ENCODE assay signal across 9 cellular contexts in the genomic region with DNA sequence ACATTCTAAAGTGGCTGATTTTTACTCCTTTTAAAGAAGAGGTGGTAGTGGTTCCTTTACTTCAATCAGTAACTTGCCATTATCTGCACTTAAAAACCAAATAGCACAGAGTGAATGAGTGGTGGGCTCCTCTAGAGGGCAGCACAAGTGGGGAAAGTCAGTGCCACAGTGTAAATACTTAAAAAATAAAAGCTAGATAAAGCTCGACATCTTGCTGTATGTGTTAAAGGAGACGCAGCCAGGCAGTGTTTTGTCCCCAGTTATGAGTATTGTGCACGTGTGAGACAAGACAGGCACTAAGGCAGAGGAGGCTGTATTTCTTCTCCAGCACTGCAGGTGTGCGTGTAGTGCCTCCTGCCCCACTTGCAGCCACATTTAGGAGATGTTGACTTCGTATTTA. TPM values are rescaled to one million over a fixed set of nuclear protein-coding genes. Genes with fewer than 3 reads are reported as not detected.
DNase-seq lines count a peak whose midpoint lies in the region; ATAC-seq and TF ChIP-seq lines count a peak whose summit lies in the region.
"Had no signal": no experiment of that assay in that cellular context is flagged by ENCODE, and none has a peak within 500 bp of the region (broad histone marks: within the 10 kb centered on the region; RNA-seq: fewer than 3 reads in every experiment).

No MANE protein-coding gene starts in this region.

- peaks cover 30% of the 10 kb centered on the region for H3K36me3 Mint-ChIP-seq in memory B cell

- no peaks in the 10 kb centered on the region for H3K36me3 ChIP-seq in NT2/D1 (ENCODE audit: insufficient read depth, insufficient read length, low read length)
- peaks cover 0 to 3% of the 10 kb centered on the region in 2 donors for H3K36me3 ChIP-seq in body of pancreas (replicated peaks in 1 of 2; ENCODE audit: insufficient read depth in 1 of 2, low read depth in 2 of 2)

- no peak overlapping the region for H3K4me3 ChIP-seq in NT2/D1 (ENCODE audit: insufficient read length, low read depth)
- no peak overlapping the region for H3K4me3 ChIP-seq in body of pancreas

- 48 to 52% methylated on average over 5 of the region's 5 CpGs for WGBS in body of pancreas, 2 donors

- H3K27me3 ChIP-seq in NT2/D1 (ENCODE audit: insufficient read depth, insufficient read length) = no peaks in the 10 kb centered on the region
- H3K27me3 ChIP-seq in body of pancreas = no peaks in the 10 kb centered on the region

- H3K4me1 ChIP-seq in NT2/D1 (ENCODE audit: insufficient read depth, insufficient read length) (no peaks in the 10 kb centered on the region), body of pancreas (no peaks in the 10 kb centered on the region)

- TF ChIP-seq CTCF in body of pancreas (IDR thresholded peaks at IDR 0.05) = peak; percentile 26 to 66 (median 48)

- ATAC-seq in GM21786 (IDR thresholded peaks at IDR 0.05; ENCODE audit: unreplicated experiment) (peak; percentile 65), body of pancreas (peak; percentile 47), memory B cell (ENCODE audit: low read depth) (peak; percentile 37)

- no peak overlapping the region for H3K27ac ChIP-seq in body of pancreas

- no peak overlapping the region for H3K27ac Mint-ChIP-seq in memory B cell
- H3K27ac Mint-ChIP-seq: activated naive CD8-positive, alpha-beta T cell had no signal

- no peak overlapping the region for H3K4me3 Mint-ChIP-seq in memory B cell
- H3K4me3 Mint-ChIP-seq: activated naive CD8-positive, alpha-beta T cell had no signal

- DNase-seq in NCI-H82 (lab: John Stamatoyannopoulos, UW) = peak; percentile 32
- no peak for DNase-seq in NCI-H82 treated with DMSO at 0.1 percent for 48 hours (lab: John Stamatoyannopoulos, UW; ENCODE audit: unreplicated experiment)
- peak; percentile 15 for DNase-seq in NT2/D1 (ENCODE audit: low read depth, low spot score)
- peak; percentile 29 to 56 (median 36) for DNase-seq in body of pancreas
- DNase-seq in memory B cell (ENCODE audit: low spot score in 2 of 2) = no peak
- no peak for DNase-seq in DMS79 treated with DMSO at 0.1 percent for 48 hours (lab: John Stamatoyannopoulos, UW)
- no peak for DNase-seq in NCI-H345 treated with DMSO at 0.1 percent for 48 hours (lab: John Stamatoyannopoulos, UW; ENCODE audit: unreplicated experiment)

- no peaks in the 10 kb centered on the region for H3K4me1 Mint-ChIP-seq in memory B cell

- H3K9ac ChIP-seq in NT2/D1 (ENCODE audit: insufficient read length, low read depth) = no peak overlapping the region

- H3K9me3 Mint-ChIP-seq in memory B cell = no peaks in the 10 kb centered on the region

- no peaks in the 10 kb centered on the region for H3K9me3 ChIP-seq in NT2/D1 (ENCODE audit: insufficient read depth, low read length)
- no peaks in the 10 kb centered on the region for H3K9me3 ChIP-seq in body of pancreas

- intact Hi-C loops in body of pancreas (cut with DNase I) = no loop called here

- H3K27me3 Mint-ChIP-seq in memory B cell = no peaks in the 10 kb centered on the region
- H3K27me3 Mint-ChIP-seq: activated naive CD8-positive, alpha-beta T cell had no signal

- no peak for TF ChIP-seq POLR2A in body of pancreas (IDR thresholded peaks at IDR 0.05)

RNA-seq across cellular contexts. Expression of a gene that starts 24.6 kb away (rescaled TPM):
- 1 to 10 TPM; 3.1 to 7.3 TPM for total RNA-seq in body of pancreas

Comparison
In these comparisons a context has a peak if more than half of its experiments do, and no peak if none do; other contexts are left out.
1. DNase-seq: peak in NCI-H82 (single experiment), NT2/D1 (single experiment) and body of pancreas (4 of 4); none in NCI-H82 treated with DMSO at 0.1 percent for 48 hours (single experiment), memory B cell (0 of 2), DMS79 treated with DMSO at 0.1 percent for 48 hours (single experiment) and NCI-H345 treated with DMSO at 0.1 percent for 48 hours (single experiment).
2. Peak in every context shown above with its lines, with median percentiles within 50 percentile points of each other: ATAC-seq.